ENCODE assay signal across 12 cellular contexts in genomic region chr18:62999392-62999791, GRCh38.
DNase-seq lines count a peak whose midpoint lies in the region; TF ChIP-seq lines count a peak whose summit lies in the region.
"Had no signal": no experiment of that assay in that cellular context is flagged by ENCODE, and none has a peak within 500 bp of the region (broad histone marks: within the 10 kb centered on the region; RNA-seq: fewer than 3 reads in every experiment).

No MANE protein-coding gene starts in this region.

- intact Hi-C loops in ovary (cut with DNase I), result loop anchor here in 1 of 4 donors (10.0 kb wide), 1 partner anchor 1255 kb away; no protein-coding TSS in a partner anchor

- no peaks in the 10 kb centered on the region for H3K27me3 ChIP-seq in ovary
- H3K27me3 ChIP-seq: SJSA1 had no signal

- DNase-seq in ACHN, result peak; percentile 25
- peak; percentile 95 for DNase-seq in SK-MEL-5 (ENCODE audit: low read depth, low spot score)
- peak; percentile 8 to 15 for DNase-seq in foreskin fibroblast
- peak; percentile 79 to 90 (median 81) for DNase-seq in ovary
- DNase-seq in NCI-H1092 (lab: John Stamatoyannopoulos, UW), result no peak
- DNase-seq in DMS153 treated with DMSO at 0.1 percent for 48 hours (lab: John Stamatoyannopoulos, UW; ENCODE audit: unreplicated experiment), result no peak
- no peak for DNase-seq in GF-D8 (lab: John Stamatoyannopoulos, UW)
- no peak for DNase-seq in islet precursor cell
- DNase-seq: activated CD8-positive, alpha-beta T cell treated with anti-CD3 and anti-CD28 coated beads for 36 hours; naive thymus-derived CD4-positive, alpha-beta T cell had no signal

- H3K9me3 ChIP-seq in ovary, result no peaks in the 10 kb centered on the region
- H3K9me3 ChIP-seq: SJSA1, thoracic aorta had no signal

- in situ Hi-C loops in ACHN (cut with HindIII; ENCODE audit: low pct_ligation_motif_present, low pct_unique_long_range_greater_than_20kb, low sequenced_read_pairs) (no loop called here), SK-MEL-5 (cut with HindIII; ENCODE audit: low pct_unique_long_range_greater_than_20kb, low sequenced_read_pairs) (no loop called here)

- 8 to 11% (median 9%) methylated on average over 7 of the region's 7 CpGs for WGBS in ovary, 3 donors

- H3K4me1 ChIP-seq in ovary (ENCODE audit: insufficient read depth), result peaks cover 5% of the 10 kb centered on the region
- H3K4me1 ChIP-seq: SJSA1 had no signal

- H3K36me3 ChIP-seq in ovary, result no peaks in the 10 kb centered on the region
- H3K36me3 ChIP-seq: SJSA1, thoracic aorta had no signal

- no peak overlapping the region for H3K4me3 ChIP-seq in foreskin fibroblast (ENCODE audit: low read depth in 1 of 2, low read length in 2 of 2)
- H3K4me3 ChIP-seq in ovary, result no peak overlapping the region
- H3K4me3 ChIP-seq: SJSA1, thoracic aorta had no signal

- TF ChIP-seq CTCF in foreskin fibroblast (IDR thresholded peaks at IDR 0.05; ENCODE audit: low read depth, low read length) (no peak), ovary (IDR thresholded peaks at IDR 0.05) (no peak)

- no peak for TF ChIP-seq POLR2A in ovary (IDR thresholded peaks at IDR 0.05)

- no peak overlapping the region for H3K27ac ChIP-seq in ovary
- H3K27ac ChIP-seq: SJSA1, thoracic aorta had no signal

- TF ChIP-seq EP300 in ovary (IDR thresholded peaks at IDR 0.05), result no peak

Comparison
In these comparisons a context has a peak if more than half of its experiments do, and no peak if none do; other contexts are left out.
1. DNase-seq: peak in ACHN (single experiment), SK-MEL-5 (single experiment), foreskin fibroblast (2 of 2) and ovary (5 of 5); none in NCI-H1092 (single experiment), DMS153 treated with DMSO at 0.1 percent for 48 hours (single experiment), GF-D8 (single experiment) and islet precursor cell (single experiment).